ENCODE assay signal across 1 cellular context in the genomic region with DNA sequence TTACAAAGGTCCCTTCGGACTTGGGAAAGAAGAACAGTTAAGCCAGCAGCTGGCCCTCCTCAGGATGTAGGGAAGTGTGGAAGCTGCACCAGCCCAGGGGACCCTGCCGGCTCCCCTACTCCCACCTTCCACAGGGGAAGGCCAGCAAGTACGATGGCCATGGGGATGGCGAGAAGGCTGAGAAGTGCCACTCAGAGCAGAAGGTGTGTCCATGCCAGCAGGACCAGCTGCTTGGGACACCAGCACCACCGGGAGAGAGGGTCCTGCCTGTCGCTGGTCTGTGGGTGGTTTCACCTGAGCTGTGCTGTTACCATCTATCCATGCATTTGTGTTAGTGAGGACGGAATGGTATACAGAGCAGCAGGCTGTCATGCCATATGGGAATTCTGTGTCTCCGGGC.
TF ChIP-seq lines count a peak whose summit lies in the region.

No MANE protein-coding gene starts in this region.

TF ChIP-seq in WTC11, 78 proteins besides CTCF, POLR2A, EP300 and RAD21 (continued from another document):
- TF ChIP-seq FOXJ3 (CRISPR knock-in tag; IDR thresholded peaks at IDR 0.05; ENCODE audit: borderline replicate concordance) (no peak), ZMAT4 (CRISPR knock-in tag; IDR thresholded peaks at IDR 0.05) (no peak)
TF ChIP-seq in WTC11: peak in this region for 0.
